16 cellular contexts compared by ENCODE assay signal in the genomic region with DNA sequence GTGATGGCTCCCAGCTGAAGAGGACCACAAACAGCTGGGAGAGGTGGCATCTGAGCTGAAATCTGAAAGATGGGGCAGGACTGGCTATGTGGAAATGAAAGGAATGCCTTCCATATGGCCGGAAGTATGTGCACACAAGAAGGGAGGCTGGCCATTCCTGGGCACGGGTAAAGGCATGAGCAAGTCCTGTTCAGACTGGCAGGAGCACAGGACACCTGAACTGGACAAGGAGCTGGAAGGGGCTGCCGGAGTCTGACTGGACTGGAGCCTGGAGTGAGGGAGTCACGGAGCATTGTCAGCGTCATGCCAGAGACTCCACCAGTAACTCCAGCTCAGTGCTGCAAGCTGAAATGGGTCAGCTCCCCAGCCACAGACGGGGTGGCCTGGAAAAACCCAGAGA. TPM values are rescaled to one million over a fixed set of nuclear protein-coding genes. Genes with fewer than 3 reads are reported as not detected.
DNase-seq lines count a peak whose midpoint lies in the region; ATAC-seq and TF ChIP-seq lines count a peak whose summit lies in the region.
"Had no signal": no experiment of that assay in that cellular context is flagged by ENCODE, and none has a peak within 500 bp of the region (broad histone marks: within the 10 kb centered on the region; RNA-seq: fewer than 3 reads in every experiment).

No MANE protein-coding gene starts in this region.

- no peaks in the 10 kb centered on the region for H3K27me3 Mint-ChIP-seq in CD8-positive, alpha-beta T cell (ENCODE audit: low read depth)
- H3K27me3 Mint-ChIP-seq in naive thymus-derived CD8-positive, alpha-beta T cell, result no peaks in the 10 kb centered on the region
- no peaks in the 10 kb centered on the region for H3K27me3 Mint-ChIP-seq in CD14-positive monocyte (ENCODE audit: low read depth in 3 of 3)
- H3K27me3 Mint-ChIP-seq: B cell had no signal

- H3K36me3 ChIP-seq in CD8-positive, alpha-beta T cell (ENCODE audit: insufficient read depth, low read length), result no peaks in the 10 kb centered on the region
- H3K36me3 ChIP-seq: MG63 had no signal

- peak overlapping the region; percentile 87 for H3K27ac Mint-ChIP-seq in CD8-positive, alpha-beta T cell
- H3K27ac Mint-ChIP-seq in naive thymus-derived CD8-positive, alpha-beta T cell, result peak overlapping the region; percentile 42 to 97 (median 87)
- H3K27ac Mint-ChIP-seq in CD14-positive monocyte, result no peak overlapping the region
- H3K27ac Mint-ChIP-seq: B cell, H9 had no signal

- peaks cover 81% of the 10 kb centered on the region for H3K4me1 Mint-ChIP-seq in CD8-positive, alpha-beta T cell (ENCODE audit: low read depth)
- peaks cover 42 to 87% (median 74%) of the 10 kb centered on the region in 4 donors for H3K4me1 Mint-ChIP-seq in naive thymus-derived CD8-positive, alpha-beta T cell
- peaks cover 5% of the 10 kb centered on the region for H3K4me1 Mint-ChIP-seq in CD14-positive monocyte
- H3K4me1 Mint-ChIP-seq: H9 had no signal

- no peaks in the 10 kb centered on the region for H3K36me3 Mint-ChIP-seq in CD8-positive, alpha-beta T cell
- H3K36me3 Mint-ChIP-seq in naive thymus-derived CD8-positive, alpha-beta T cell, result no peaks in the 10 kb centered on the region
- no peaks in the 10 kb centered on the region for H3K36me3 Mint-ChIP-seq in CD14-positive monocyte

- CTCF ChIA-PET in CD8-positive, alpha-beta T cell (lab: Charles Lee), result interaction anchor here (0.7 to 1.9 kb wide), 6 partner anchors 12 to 164 kb away, joined by 3 to 9 read pairs (median 4); a partner anchor contains a TSS

- H3K4me1 ChIP-seq in CD8-positive, alpha-beta T cell (ENCODE audit: insufficient read depth, low read length), result peaks cover 47% of the 10 kb centered on the region

- DNase-seq in AG08395 (ENCODE audit: low spot score) (peak; percentile 39), epithelial cell of esophagus (ENCODE audit: low read depth) (peak; percentile 89), CD14-positive monocyte (ENCODE audit: low spot score) (no peak)
- DNase-seq in CD8-positive, alpha-beta T cell, result no peak
- DNase-seq in naive thymus-derived CD8-positive, alpha-beta T cell, result peak in 1 of 10 donors; percentile 42
- DNase-seq: H9, MG63, NCI-H1092 treated with DMSO at 0.1 percent for 48 hours, NCI-H1694 treated with DMSO at 0.1 percent for 48 hours, SHP77 treated with DMSO at 0.1 percent for 48 hours had no signal

- no peak overlapping the region for H3K4me3 Mint-ChIP-seq in CD8-positive, alpha-beta T cell
- peak overlapping the region in 2 of 10 donors; percentile 14 to 30 for H3K4me3 Mint-ChIP-seq in naive thymus-derived CD8-positive, alpha-beta T cell
- no peak overlapping the region for H3K4me3 Mint-ChIP-seq in CD14-positive monocyte
- H3K4me3 Mint-ChIP-seq: B cell, H9 had no signal

- no peak overlapping the region for H3K27ac ChIP-seq in CD8-positive, alpha-beta T cell (ENCODE audit: low read depth, low read length)
- H3K27ac ChIP-seq: KMS-11 had no signal

- no peak for TF ChIP-seq CTCF in CD8-positive, alpha-beta T cell (IDR thresholded peaks at IDR 0.05)
- TF ChIP-seq CTCF in epithelial cell of esophagus (IDR thresholded peaks at IDR 0.05; ENCODE audit: insufficient read depth, low read depth, low read length, missing control alignments) (no peak), CD14-positive monocyte (IDR thresholded peaks at IDR 0.05) (no peak)

- POLR2A ChIA-PET in CD8-positive, alpha-beta T cell (lab: Charles Lee), result interaction anchor here (1.1 kb wide), 1 partner anchor 21 kb away, joined by 4 read pairs; no protein-coding TSS in a partner anchor
- POLR2A ChIA-PET in naive thymus-derived CD8-positive, alpha-beta T cell (lab: Charles Lee), result interaction anchor here (1.0 to 2.6 kb wide), 4 partner anchors 10 to 21 kb away, joined by 4 to 20 read pairs (median 12); a partner anchor contains a TSS

- intact Hi-C loops in CD8-positive, alpha-beta T cell (cut with DNase I, micrococcal nuclease), result loop anchor here (10.0 kb wide), 3 partner anchors 464 to 624 kb away; a partner anchor contains a TSS
- intact Hi-C loops in CD14-positive monocyte (cut with micrococcal nuclease), result no loop called here

- H3K9me3 Mint-ChIP-seq in CD8-positive, alpha-beta T cell, result peaks cover 3% of the 10 kb centered on the region
- H3K9me3 Mint-ChIP-seq in naive thymus-derived CD8-positive, alpha-beta T cell, result peaks cover 0 to 3% (median 0%) of the 10 kb centered on the region in 9 donors
- H3K9me3 Mint-ChIP-seq in CD14-positive monocyte, result no peaks in the 10 kb centered on the region
- H3K9me3 Mint-ChIP-seq: H9 had no signal

- no peaks in the 10 kb centered on the region for H3K27me3 ChIP-seq in CD8-positive, alpha-beta T cell (ENCODE audit: insufficient read depth, low read length)
- H3K27me3 ChIP-seq: MG63 had no signal

- no peak overlapping the region for H3K4me3 ChIP-seq in CD8-positive, alpha-beta T cell (ENCODE audit: low read depth, low read length)
- no peak overlapping the region for H3K4me3 ChIP-seq in epithelial cell of esophagus (ENCODE audit: low read length)
- H3K4me3 ChIP-seq: MG63 had no signal

- no peaks in the 10 kb centered on the region for H3K9me3 ChIP-seq in CD8-positive, alpha-beta T cell (ENCODE audit: low read length)
- H3K9me3 ChIP-seq: MG63 had no signal

- ATAC-seq in CD8-positive, alpha-beta T cell, result no peak
- ATAC-seq in naive thymus-derived CD8-positive, alpha-beta T cell, result no peak
- no peak for ATAC-seq in HG03442 (IDR thresholded peaks at IDR 0.05; ENCODE audit: unreplicated experiment)
- ATAC-seq in HG02798 (IDR thresholded peaks at IDR 0.05; ENCODE audit: poor library complexity, unreplicated experiment), result no peak
- ATAC-seq: HepG2, Panc1 had no signal

RNA-seq across cellular contexts. Expression of a gene that starts 11.9 kb away (rescaled TPM):
- total RNA-seq in CD8-positive, alpha-beta T cell, result 100 to 1,000 TPM; 132 TPM
- 100 to 1,000 TPM; 298 to 309 TPM for total RNA-seq in naive thymus-derived CD8-positive, alpha-beta T cell
- 100 to 1,000 TPM; 125 to 167 (median 160) TPM for polyA plus RNA-seq in naive thymus-derived CD8-positive, alpha-beta T cell
- under 1 TPM; 0.24 to 0.55 TPM for polyA plus RNA-seq in CD14-positive monocyte
- total RNA-seq: HepG2 had no signal

Comparison
In these comparisons a context has a peak if more than half of its experiments do, and no peak if none do; other contexts are left out.
1. DNase-seq: peak in AG08395 (single experiment) and epithelial cell of esophagus (single experiment); none in CD8-positive, alpha-beta T cell (0 of 7) and CD14-positive monocyte (single experiment).
2. H3K27ac Mint-ChIP-seq: peak in CD8-positive, alpha-beta T cell (single experiment) and naive thymus-derived CD8-positive, alpha-beta T cell (10 of 10); none in CD14-positive monocyte (0 of 7).
3. intact Hi-C loops: an anchor here in CD8-positive, alpha-beta T cell (10.0 kb wide); none called in CD14-positive monocyte.